In the genomic region with DNA sequence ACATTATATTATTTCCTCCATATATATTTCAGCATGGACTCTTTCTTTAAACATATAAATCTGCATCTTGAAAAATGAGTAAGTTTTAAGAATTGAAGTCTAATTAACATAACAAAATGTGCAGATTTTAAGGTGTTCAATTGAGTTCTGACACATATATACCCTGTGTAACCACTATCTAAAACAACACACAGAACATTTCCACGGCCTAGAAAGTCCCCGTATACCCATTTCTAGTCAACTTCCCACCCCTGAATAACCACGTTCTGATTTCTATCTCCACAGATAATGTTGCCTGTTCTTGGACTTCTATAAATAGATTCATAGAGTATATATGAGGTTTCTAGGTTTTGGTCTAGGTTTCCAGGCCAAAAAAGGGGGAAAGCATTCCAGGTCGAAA, we compare ENCODE assay signal across 18 cellular contexts.
A peak's percentile ranks its signal among the peaks of the same experiment; 100 is the strongest.
DNase-seq lines count a peak whose midpoint lies in the region; ATAC-seq and FAIRE-seq lines count a peak whose summit lies in the region.
"Had no signal": no experiment of that assay in that cellular context is flagged by ENCODE, and none has a peak within 500 bp of the region (broad histone marks: within the 10 kb centered on the region; RNA-seq: fewer than 3 reads in every experiment).

No MANE protein-coding gene starts in this region.

- H3K4me1 Mint-ChIP-seq in activated naive CD4-positive, alpha-beta T cell treated with anti-CD3 and anti-CD28 coated beads, Interleukin-2, amount 50 U/mL, for 24 hours: peaks cover 85% of the 10 kb centered on the region
- H3K4me1 Mint-ChIP-seq in T-helper 2 cell treated with Interferon-gamma antibody and Interleukin-4, amounts not matched to agents 5 μg/mL and 100 μg/mL, for 36 hours (ENCODE audit: low read depth): peaks cover 49% of the 10 kb centered on the region
- peaks cover 25 to 66% of the 10 kb centered on the region in 2 donors for H3K4me1 Mint-ChIP-seq in effector memory CD8-positive, alpha-beta T cell (ENCODE audit: low read depth in 2 of 2)
- H3K4me1 Mint-ChIP-seq in stimulated activated naive CD8-positive, alpha-beta T cell treated with anti-CD3 and anti-CD28 coated beads, Interleukin-15, amount 100 ng/mL, for 72 hours: peaks cover 84% of the 10 kb centered on the region

- H3K27ac Mint-ChIP-seq in activated naive CD4-positive, alpha-beta T cell treated with anti-CD3 and anti-CD28 coated beads, Interleukin-2, amount 50 U/mL, for 24 hours: peak overlapping the region; percentile 69
- peak overlapping the region; percentile 17 for H3K27ac Mint-ChIP-seq in T-helper 2 cell treated with Interferon-gamma antibody and Interleukin-4, amounts not matched to agents 5 μg/mL and 100 μg/mL, for 36 hours
- peak overlapping the region; percentile 4 to 82 for H3K27ac Mint-ChIP-seq in effector memory CD8-positive, alpha-beta T cell
- no peak overlapping the region for H3K27ac Mint-ChIP-seq in stimulated activated naive CD8-positive, alpha-beta T cell treated with anti-CD3 and anti-CD28 coated beads, Interleukin-15, amount 100 ng/mL, for 72 hours

- no peaks in the 10 kb centered on the region for H3K9me3 Mint-ChIP-seq in activated naive CD4-positive, alpha-beta T cell treated with anti-CD3 and anti-CD28 coated beads, Interleukin-2, amount 50 U/mL, for 24 hours
- no peaks in the 10 kb centered on the region for H3K9me3 Mint-ChIP-seq in T-helper 2 cell treated with Interferon-gamma antibody and Interleukin-4, amounts not matched to agents 5 μg/mL and 100 μg/mL, for 36 hours
- no peaks in the 10 kb centered on the region for H3K9me3 Mint-ChIP-seq in effector memory CD8-positive, alpha-beta T cell
- H3K9me3 Mint-ChIP-seq in stimulated activated naive CD8-positive, alpha-beta T cell treated with anti-CD3 and anti-CD28 coated beads, Interleukin-15, amount 100 ng/mL, for 72 hours: no peaks in the 10 kb centered on the region
- H3K9me3 Mint-ChIP-seq: H9 had no signal

- no peaks in the 10 kb centered on the region for H3K27me3 Mint-ChIP-seq in activated naive CD4-positive, alpha-beta T cell treated with anti-CD3 and anti-CD28 coated beads, Interleukin-2, amount 50 U/mL, for 24 hours
- H3K27me3 Mint-ChIP-seq in T-helper 2 cell treated with Interferon-gamma antibody and Interleukin-4, amounts not matched to agents 5 μg/mL and 100 μg/mL, for 36 hours (ENCODE audit: low read depth): no peaks in the 10 kb centered on the region
- H3K27me3 Mint-ChIP-seq in effector memory CD8-positive, alpha-beta T cell: no peaks in the 10 kb centered on the region
- H3K27me3 Mint-ChIP-seq in stimulated activated naive CD8-positive, alpha-beta T cell treated with anti-CD3 and anti-CD28 coated beads, Interleukin-15, amount 100 ng/mL, for 72 hours: no peaks in the 10 kb centered on the region

- no peak overlapping the region for H3K4me3 Mint-ChIP-seq in activated naive CD4-positive, alpha-beta T cell treated with anti-CD3 and anti-CD28 coated beads, Interleukin-2, amount 50 U/mL, for 24 hours
- no peak overlapping the region for H3K4me3 Mint-ChIP-seq in T-helper 2 cell treated with Interferon-gamma antibody and Interleukin-4, amounts not matched to agents 5 μg/mL and 100 μg/mL, for 36 hours
- no peak overlapping the region for H3K4me3 Mint-ChIP-seq in effector memory CD8-positive, alpha-beta T cell
- H3K4me3 Mint-ChIP-seq in stimulated activated naive CD8-positive, alpha-beta T cell treated with anti-CD3 and anti-CD28 coated beads, Interleukin-15, amount 100 ng/mL, for 72 hours: peak overlapping the region in 1 of 2 donors; percentile 2
- H3K4me3 Mint-ChIP-seq: H9 had no signal

- ATAC-seq in effector memory CD8-positive, alpha-beta T cell (replicated peaks): no peak
- peak; percentile 63 for ATAC-seq in stimulated activated naive CD8-positive, alpha-beta T cell treated with anti-CD3 and anti-CD28 coated beads, Interleukin-15, amount 100 ng/mL, for 72 hours

- no peak for FAIRE-seq in frontal cortex (lab: Jason Lieb, UNC)
- FAIRE-seq: GM12878, GM18507 had no signal

- no peak for DNase-seq in activated naive CD4-positive, alpha-beta T cell treated with anti-CD3 and anti-CD28 coated beads, Interleukin-2, amount 50 U/mL, for 16 hours
- no peak for DNase-seq in T-helper 2 cell treated with Interferon-gamma antibody and Interleukin-4, amounts not matched to agents 5 μg/mL and 100 μg/mL, for 36 hours (ENCODE audit: low spot score)
- no peak for DNase-seq in effector memory CD8-positive, alpha-beta T cell
- DNase-seq in stimulated activated naive CD8-positive, alpha-beta T cell treated with anti-CD3 and anti-CD28 coated beads, Interleukin-15, amount 100 ng/mL, for 72 hours: no peak
- DNase-seq in GM19238 (ENCODE audit: insufficient read length, low spot score): no peak
- no peak for DNase-seq in frontal cortex (ENCODE audit: low spot score in 2 of 2)
- DNase-seq in UCSD-AML1 (lab: John Stamatoyannopoulos, UW; ENCODE audit: unreplicated experiment): no peak
- DNase-seq: DMS53, H9, IMR-90, MV-4-11, NCI-H1417 treated with DMSO at 0.1 percent for 48 hours, NCI-H2029 treated with DMSO at 0.1 percent for 48 hours, NCI-H510A, SHP77 treated with DMSO at 0.1 percent for 48 hours had no signal

- H3K36me3 Mint-ChIP-seq in activated naive CD4-positive, alpha-beta T cell treated with anti-CD3 and anti-CD28 coated beads, Interleukin-2, amount 50 U/mL, for 24 hours: peaks cover 14% of the 10 kb centered on the region
- peaks cover 26% of the 10 kb centered on the region for H3K36me3 Mint-ChIP-seq in T-helper 2 cell treated with Interferon-gamma antibody and Interleukin-4, amounts not matched to agents 5 μg/mL and 100 μg/mL, for 36 hours (ENCODE audit: low read depth)
- H3K36me3 Mint-ChIP-seq in effector memory CD8-positive, alpha-beta T cell (ENCODE audit: insufficient read depth): peaks cover 18% of the 10 kb centered on the region

Comparison
In these comparisons a context has a peak if more than half of its experiments do, and no peak if none do; other contexts are left out.
1. H3K27ac Mint-ChIP-seq: peak in activated naive CD4-positive, alpha-beta T cell treated with anti-CD3 and anti-CD28 coated beads, Interleukin-2, amount 50 U/mL, for 24 hours (single experiment), T-helper 2 cell treated with Interferon-gamma antibody and Interleukin-4, amounts not matched to agents 5 μg/mL and 100 μg/mL, for 36 hours (single experiment) and effector memory CD8-positive, alpha-beta T cell (2 of 2); none in stimulated activated naive CD8-positive, alpha-beta T cell treated with anti-CD3 and anti-CD28 coated beads, Interleukin-15, amount 100 ng/mL, for 72 hours (0 of 2).